Comparison of ENCODE assay signal across 10 cellular contexts in the genomic region with DNA sequence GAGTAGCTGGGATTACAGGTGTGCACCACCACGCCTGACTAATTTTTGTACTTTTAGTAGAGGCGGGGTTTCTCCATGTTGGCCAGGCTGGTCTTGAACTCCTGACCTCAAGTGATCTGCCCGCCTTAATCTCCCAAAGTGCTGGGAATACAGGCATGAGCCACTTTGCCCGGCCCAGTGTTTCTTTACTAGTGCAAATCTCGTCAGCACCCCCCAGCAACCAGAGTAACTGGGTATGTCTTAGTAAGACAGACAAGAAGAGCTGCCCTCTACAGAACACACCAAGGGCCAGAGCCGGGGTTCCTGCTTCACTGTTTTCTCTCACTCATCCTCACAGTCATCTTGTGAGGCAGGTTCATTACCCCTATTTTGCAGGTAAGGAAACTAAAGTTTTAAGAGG.
DNase-seq lines count a peak whose midpoint lies in the region; ATAC-seq and TF ChIP-seq lines count a peak whose summit lies in the region.
"Had no signal": no experiment of that assay in that cellular context is flagged by ENCODE, and none has a peak within 500 bp of the region (broad histone marks: within the 10 kb centered on the region; RNA-seq: fewer than 3 reads in every experiment).

No MANE protein-coding gene starts in this region.

- POLR2A ChIA-PET in naive thymus-derived CD8-positive, alpha-beta T cell (lab: Charles Lee), result interaction anchor here (0.7 to 18.4 kb wide), 19 partner anchors 7 to 104 kb away, joined by 3 to 408 read pairs (median 5); a partner anchor contains a TSS

- no peak overlapping the region for H3K4me3 ChIP-seq in vagina
- H3K4me3 ChIP-seq: HAP-1 had no signal

- intact Hi-C loops in activated T-helper 2 cell treated with anti-CD3 and anti-CD28 coated beads, Interferon-gamma antibody, Interleukin-2, Interleukin-4, amounts not matched to agents 10 μg/mL and 5 μg/mL and 100 μg/mL, durations not matched to agents 14 hours and 24 hours and 36 hours (cut with micrococcal nuclease), result loop anchor here (1.0 to 5.0 kb wide), 3 partner anchors 95 to 549 kb away; a partner anchor contains a TSS
- intact Hi-C loops in vagina (cut with DNase I), result loop anchor here (5.0 kb wide), 1 partner anchor 94 kb away; a partner anchor contains a TSS

- H3K27ac ChIP-seq in vagina, result peak overlapping the region; percentile 55
- H3K27ac ChIP-seq: brain microvascular endothelial cell had no signal

- no peak for ATAC-seq in stimulated activated naive CD8-positive, alpha-beta T cell treated with anti-CD3 and anti-CD28 coated beads, Interleukin-15, Interleukin-2, amounts not matched to agents 100 U/mL and 50 U/mL, for 24 hours
- no peak for ATAC-seq in naive thymus-derived CD8-positive, alpha-beta T cell
- ATAC-seq in HG03378 (IDR thresholded peaks at IDR 0.05; ENCODE audit: unreplicated experiment), result no peak
- no peak for ATAC-seq in GM21390 (IDR thresholded peaks at IDR 0.05; ENCODE audit: unreplicated experiment)

- TF ChIP-seq CTCF in vagina (IDR thresholded peaks at IDR 0.05), result no peak

- H3K27ac Mint-ChIP-seq in stimulated activated naive CD8-positive, alpha-beta T cell treated with anti-CD3 and anti-CD28 coated beads, Interleukin-15, Interleukin-2, amounts not matched to agents 100 ng/mL and 50 ng/mL, for 24 hours, result peak overlapping the region; percentile 98
- peak overlapping the region; percentile 99 for H3K27ac Mint-ChIP-seq in activated T-helper 2 cell treated with anti-CD3 and anti-CD28 coated beads, Interferon-gamma antibody, Interleukin-2, Interleukin-4, amounts not matched to agents 10 μg/mL and 5 μg/mL and 100 μg/mL, durations not matched to agents 14 hours and 24 hours and 36 hours
- peak overlapping the region; percentile 95 to 99 (median 98) for H3K27ac Mint-ChIP-seq in naive thymus-derived CD8-positive, alpha-beta T cell

- DNase-seq in stimulated activated naive CD8-positive, alpha-beta T cell treated with anti-CD3 and anti-CD28 coated beads, Interleukin-15, Interleukin-2, amounts not matched to agents 100 U/mL and 50 U/mL, for 24 hours, result no peak
- no peak for DNase-seq in activated T-helper 2 cell treated with anti-CD3 and anti-CD28 coated beads, Interferon-gamma antibody, Interleukin-2, Interleukin-4, amounts not matched to agents 10 μg/mL and 5 μg/mL and 100 μg/mL, durations not matched to agents 14 hours and 24 hours and 36 hours (ENCODE audit: low spot score)
- DNase-seq in naive thymus-derived CD8-positive, alpha-beta T cell, result no peak
- DNase-seq in vagina (ENCODE audit: extremely low spot score in 2 of 2), result no peak
- DNase-seq in NCI-H2227 (lab: John Stamatoyannopoulos, UW; ENCODE audit: unreplicated experiment), result no peak

- H3K27me3 ChIP-seq in vagina, result no peaks in the 10 kb centered on the region
- H3K27me3 ChIP-seq: brain microvascular endothelial cell had no signal

- H3K36me3 ChIP-seq in vagina, result no peaks in the 10 kb centered on the region
- H3K36me3 ChIP-seq: brain microvascular endothelial cell had no signal

- H3K27me3 Mint-ChIP-seq in stimulated activated naive CD8-positive, alpha-beta T cell treated with anti-CD3 and anti-CD28 coated beads, Interleukin-15, Interleukin-2, amounts not matched to agents 100 ng/mL and 50 ng/mL, for 24 hours, result no peaks in the 10 kb centered on the region
- H3K27me3 Mint-ChIP-seq in activated T-helper 2 cell treated with anti-CD3 and anti-CD28 coated beads, Interferon-gamma antibody, Interleukin-2, Interleukin-4, amounts not matched to agents 10 μg/mL and 5 μg/mL and 100 μg/mL, durations not matched to agents 14 hours and 24 hours and 36 hours (ENCODE audit: low read depth), result no peaks in the 10 kb centered on the region
- H3K27me3 Mint-ChIP-seq in naive thymus-derived CD8-positive, alpha-beta T cell, result no peaks in the 10 kb centered on the region

- H3K4me3 Mint-ChIP-seq in stimulated activated naive CD8-positive, alpha-beta T cell treated with anti-CD3 and anti-CD28 coated beads, Interleukin-15, Interleukin-2, amounts not matched to agents 100 ng/mL and 50 ng/mL, for 24 hours, result peak overlapping the region; percentile 83
- H3K4me3 Mint-ChIP-seq in activated T-helper 2 cell treated with anti-CD3 and anti-CD28 coated beads, Interferon-gamma antibody, Interleukin-2, Interleukin-4, amounts not matched to agents 10 μg/mL and 5 μg/mL and 100 μg/mL, durations not matched to agents 14 hours and 24 hours and 36 hours (ENCODE audit: low read depth), result no peak overlapping the region
- peak overlapping the region; percentile 72 to 96 (median 83) for H3K4me3 Mint-ChIP-seq in naive thymus-derived CD8-positive, alpha-beta T cell

- H3K4me1 Mint-ChIP-seq in stimulated activated naive CD8-positive, alpha-beta T cell treated with anti-CD3 and anti-CD28 coated beads, Interleukin-15, Interleukin-2, amounts not matched to agents 100 ng/mL and 50 ng/mL, for 24 hours (ENCODE audit: low read depth), result peaks cover 87% of the 10 kb centered on the region
- H3K4me1 Mint-ChIP-seq in activated T-helper 2 cell treated with anti-CD3 and anti-CD28 coated beads, Interferon-gamma antibody, Interleukin-2, Interleukin-4, amounts not matched to agents 10 μg/mL and 5 μg/mL and 100 μg/mL, durations not matched to agents 14 hours and 24 hours and 36 hours (ENCODE audit: low read depth), result peaks cover 51% of the 10 kb centered on the region
- H3K4me1 Mint-ChIP-seq in naive thymus-derived CD8-positive, alpha-beta T cell, result peaks cover 48 to 90% (median 85%) of the 10 kb centered on the region in 4 donors

- H3K4me1 ChIP-seq in vagina, result peaks cover 23% of the 10 kb centered on the region

- no peaks in the 10 kb centered on the region for H3K9me3 ChIP-seq in vagina
- H3K9me3 ChIP-seq: HAP-1 had no signal

- TF ChIP-seq POLR2A in vagina (IDR thresholded peaks at IDR 0.05), result no peak

- H3K36me3 Mint-ChIP-seq in stimulated activated naive CD8-positive, alpha-beta T cell treated with anti-CD3 and anti-CD28 coated beads, Interleukin-15, Interleukin-2, amounts not matched to agents 100 ng/mL and 50 ng/mL, for 24 hours (ENCODE audit: low read depth), result peaks cover 73% of the 10 kb centered on the region
- H3K36me3 Mint-ChIP-seq in activated T-helper 2 cell treated with anti-CD3 and anti-CD28 coated beads, Interferon-gamma antibody, Interleukin-2, Interleukin-4, amounts not matched to agents 10 μg/mL and 5 μg/mL and 100 μg/mL, durations not matched to agents 14 hours and 24 hours and 36 hours (ENCODE audit: low read depth), result peaks cover 83% of the 10 kb centered on the region
- peaks cover 0 to 82% (median 14%) of the 10 kb centered on the region in 3 donors for H3K36me3 Mint-ChIP-seq in naive thymus-derived CD8-positive, alpha-beta T cell

- no peaks in the 10 kb centered on the region for H3K9me3 Mint-ChIP-seq in stimulated activated naive CD8-positive, alpha-beta T cell treated with anti-CD3 and anti-CD28 coated beads, Interleukin-15, Interleukin-2, amounts not matched to agents 100 ng/mL and 50 ng/mL, for 24 hours
- no peaks in the 10 kb centered on the region for H3K9me3 Mint-ChIP-seq in activated T-helper 2 cell treated with anti-CD3 and anti-CD28 coated beads, Interferon-gamma antibody, Interleukin-2, Interleukin-4, amounts not matched to agents 10 μg/mL and 5 μg/mL and 100 μg/mL, durations not matched to agents 14 hours and 24 hours and 36 hours
- no peaks in the 10 kb centered on the region for H3K9me3 Mint-ChIP-seq in naive thymus-derived CD8-positive, alpha-beta T cell
